Comparison of ENCODE assay signal across 17 cellular contexts in the genomic region with DNA sequence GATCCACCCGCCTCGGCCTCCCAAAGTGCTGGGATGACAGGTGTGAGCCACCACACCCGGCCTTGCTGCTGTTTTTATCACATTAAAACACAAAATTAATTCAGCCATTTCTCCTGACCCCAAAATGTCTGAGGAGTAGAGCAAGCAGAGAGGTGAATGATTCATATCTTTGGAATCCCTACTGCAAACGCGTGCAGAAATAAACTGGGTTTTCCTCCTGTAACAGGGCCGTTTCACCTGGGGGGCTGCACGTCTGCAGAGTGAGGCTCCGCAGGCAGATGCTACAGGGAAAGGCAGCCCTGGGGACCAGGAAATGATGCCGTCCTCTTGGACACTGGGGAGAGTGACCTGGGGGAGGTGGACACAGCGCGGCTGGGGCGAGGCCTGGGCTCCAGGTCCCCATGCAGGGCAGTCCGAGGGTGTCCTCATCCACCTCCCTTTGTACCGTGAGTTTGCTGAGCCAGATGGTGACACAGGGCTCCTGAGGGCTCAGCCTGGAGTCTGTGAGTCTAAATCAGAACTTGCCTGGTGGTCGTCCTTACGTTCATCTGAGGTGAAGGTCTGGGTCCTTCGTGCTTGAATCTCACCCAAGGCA. TPM values are rescaled to one million over a fixed set of nuclear protein-coding genes. Genes with fewer than 3 reads are reported as not detected.
A peak's percentile ranks its signal among the peaks of the same experiment; 100 is the strongest.
DNase-seq lines count a peak whose midpoint lies in the region; ATAC-seq, FAIRE-seq and TF ChIP-seq lines count a peak whose summit lies in the region.
"Had no signal": no experiment of that assay in that cellular context is flagged by ENCODE, and none has a peak within 500 bp of the region (broad histone marks: within the 10 kb centered on the region; RNA-seq: fewer than 3 reads in every experiment).

No MANE protein-coding gene starts in this region.

- peaks cover 7% of the 10 kb centered on the region in 2 donors for H3K27me3 Mint-ChIP-seq in T-cell

- no peaks in the 10 kb centered on the region for H4K20me1 ChIP-seq in HepG2 (ENCODE audit: insufficient read depth, low read length)

- 82% methylated on average over 17 of the region's 17 CpGs for whole genome bisulfite sequencing in right cardiac atrium
- WGBS in HepG2 (ENCODE audit: low lambda C conversion rate) = 44% methylated on average over 9 of the region's 17 CpGs
- 73% methylated on average over 17 of the region's 17 CpGs; no CpG with 5 or more reads in 1 of the 2 donors for WGBS in transverse colon (ENCODE audit: low coverage in 1 of 2), 2 donors

- no peak for FAIRE-seq in HepG2 (lab: Jason Lieb, UNC)
- FAIRE-seq: islet of Langerhans had no signal

- intact Hi-C loops in right cardiac atrium (cut with DNase I) (no loop called here), Right ventricle myocardium inferior (cut with DNase I) (no loop called here), HepG2 (cut with micrococcal nuclease; ENCODE audit: unreplicated experiment) (no loop called here), transverse colon (cut with DNase I; ENCODE audit: low total_unique reads) (no loop called here)

- H3K9me3 ChIP-seq in right cardiac atrium (ENCODE audit: control insufficient read depth, low read length) (no peaks in the 10 kb centered on the region), RWPE2 (ENCODE audit: severe bottlenecking) (no peaks in the 10 kb centered on the region), HepG2 (ENCODE audit: low read length) (no peaks in the 10 kb centered on the region), transverse colon (no peaks in the 10 kb centered on the region)

- in situ Hi-C loops in HepG2 (cut with HindIII; ENCODE audit: extremely low pct_ligation_motif_present, low pct_unique_long_range_greater_than_20kb) (no loop called here), transverse colon (cut with MboI; ENCODE audit: low pct_ligation_motif_present in 1 of 4, low pct_unique_long_range_greater_than_20kb in 1 of 4, low sequenced_read_pairs in 3 of 4) (no loop called here)

- H3K36me3 Mint-ChIP-seq in T-cell = no peaks in the 10 kb centered on the region

- H3K36me3 ChIP-seq in RWPE2 (ENCODE audit: low read depth) (no peaks in the 10 kb centered on the region), HepG2 (replicated peaks in 1 of 2; ENCODE audit: control insufficient read depth in 1 of 2, insufficient read depth in 2 of 2, low read length in 2 of 2) (no peaks in the 10 kb centered on the region), transverse colon (no peaks in the 10 kb centered on the region)

- H2AFZ ChIP-seq in HepG2 (ENCODE audit: low read length) = no peak overlapping the region
- H2AFZ ChIP-seq: parathyroid adenoma had no signal

- TF ChIP-seq POLR2A in HepG2 (IDR thresholded peaks at IDR 0.05; ENCODE audit: insufficient read depth in 1 of 2, low read depth in 2 of 2, low read length in 2 of 2) (no peak), transverse colon (IDR thresholded peaks at IDR 0.05) (no peak)

- no peak for TF ChIP-seq RAD21 in HepG2 (CRISPR knock-in tag; IDR thresholded peaks at IDR 0.05)

- CTCF ChIA-PET in HepG2 (lab: Yijun Ruan, JAX; ENCODE audit: low intra/inter-chr PET ratio, low total read pairs) (no interaction called here), T-cell (lab: Charles Lee) (no interaction called here)

- H3K4me3 ChIP-seq in right cardiac atrium (ENCODE audit: low read length) (no peak overlapping the region), RWPE2 (ENCODE audit: severe bottlenecking) (no peak overlapping the region), HepG2 (replicated peaks in 1 of 3; ENCODE audit: insufficient read depth in 1 of 3, low read depth in 2 of 3, low read length in 3 of 3) (no peak overlapping the region), transverse colon (no peak overlapping the region)
- H3K4me3 ChIP-seq: coronary artery had no signal

- peak in 2 of 3 donors; percentile 28 to 33 for DNase-seq in right cardiac atrium
- no peak for DNase-seq in Right ventricle myocardium inferior (ENCODE audit: missing footprints)
- DNase-seq in RWPE2 (ENCODE audit: low spot score) = peak; percentile 51
- no peak for DNase-seq in HepG2 (ENCODE audit: low spot score)
- no peak for DNase-seq in transverse colon
- no peak for DNase-seq in T-cell
- no peak for DNase-seq in DMS53 treated with DMSO at 0.1 percent for 48 hours (lab: John Stamatoyannopoulos, UW; ENCODE audit: unreplicated experiment)
- DNase-seq: activated CD8-positive, alpha-beta memory T cell treated with anti-CD3 and anti-CD28 coated beads for 24 hours; activated effector memory CD4-positive, alpha-beta T cell treated with Interleukin-2 at 50 U/mL for 16 hours; erythroblast; NCI-H187 treated with DMSO at 0.1 percent for 48 hours; NCI-H510A treated with DMSO at 0.1 percent for 48 hours had no signal

- TF ChIP-seq EP300 in HepG2 (IDR thresholded peaks at IDR 0.05; ENCODE audit: low read depth in 2 of 2, low read length in 2 of 2) = no peak
- TF ChIP-seq EP300 in HepG2 (CRISPR knock-in tag; IDR thresholded peaks at IDR 0.05; ENCODE audit: borderline replicate concordance) = no peak
- no peak for TF ChIP-seq EP300 in transverse colon (IDR thresholded peaks at IDR 0.05; ENCODE audit: low read depth)

- H3K9me3 Mint-ChIP-seq in T-cell = peaks cover 0 to 9% (median 3%) of the 10 kb centered on the region in 3 donors

- POLR2A ChIA-PET in HepG2 (lab: Yijun Ruan, JAX) (no interaction called here), T-cell (lab: Charles Lee) (no interaction called here)

- H3K4me3 Mint-ChIP-seq in T-cell = no peak overlapping the region
- H3K4me3 Mint-ChIP-seq: stimulated activated naive CD8-positive, alpha-beta T cell treated with anti-CD3 and anti-CD28 coated beads, Interleukin-15, Interleukin-2, amounts not matched to agents 100 ng/mL and 50 ng/mL, for 24 hours had no signal

- no peaks in the 10 kb centered on the region for H3K79me2 ChIP-seq in HepG2 (ENCODE audit: insufficient read depth, low read length)
- H3K79me2 ChIP-seq: parathyroid adenoma had no signal

- no peak overlapping the region for H3K4me2 ChIP-seq in HepG2 (ENCODE audit: low read depth, low read length)

- no peak overlapping the region for H3K27ac Mint-ChIP-seq in T-cell
- H3K27ac Mint-ChIP-seq: stimulated activated naive CD8-positive, alpha-beta T cell treated with anti-CD3 and anti-CD28 coated beads, Interleukin-15, Interleukin-2, amounts not matched to agents 100 ng/mL and 50 ng/mL, for 24 hours had no signal

- BruUV-seq in HepG2 (replicated peaks; lab: Mats Ljungman, UMichigan) = no TSS peak

- no peak overlapping the region for H3K27ac ChIP-seq in right cardiac atrium (ENCODE audit: low read length)
- H3K27ac ChIP-seq in RWPE2 (ENCODE audit: poor library complexity, severe bottlenecking) = no peak overlapping the region
- no peak overlapping the region for H3K27ac ChIP-seq in HepG2 (ENCODE audit: extremely low read length, insufficient read depth, low read length)
- no peak overlapping the region for H3K27ac ChIP-seq in transverse colon
- H3K27ac ChIP-seq: coronary artery, parathyroid adenoma had no signal

- no peaks in the 10 kb centered on the region for H3K27me3 ChIP-seq in right cardiac atrium (ENCODE audit: control insufficient read depth, insufficient read depth)
- no peaks in the 10 kb centered on the region for H3K27me3 ChIP-seq in RWPE2 (ENCODE audit: insufficient read depth, poor library complexity, severe bottlenecking)
- peaks cover 10 to 23% of the 10 kb centered on the region in 2 experiments for H3K27me3 ChIP-seq in HepG2 (ENCODE audit: control insufficient read depth in 1 of 2, insufficient read depth in 2 of 2, low read length in 2 of 2)
- H3K27me3 ChIP-seq in transverse colon = peaks cover 7% of the 10 kb centered on the region

- no peaks in the 10 kb centered on the region for H3K4me1 Mint-ChIP-seq in T-cell

- no peak for TF ChIP-seq CTCF in RWPE2 (IDR thresholded peaks at IDR 0.05; ENCODE audit: poor library complexity, severe bottlenecking)
- no peak for TF ChIP-seq CTCF in HepG2 (CRISPR knock-in tag; IDR thresholded peaks at IDR 0.05)
- no peak for TF ChIP-seq CTCF in transverse colon (IDR thresholded peaks at IDR 0.05)

- H3K9ac ChIP-seq in HepG2 (ENCODE audit: insufficient read depth, low read depth, low read length) = no peak overlapping the region
- H3K9ac ChIP-seq: parathyroid adenoma had no signal

- H3K4me1 ChIP-seq in right cardiac atrium (ENCODE audit: control insufficient read depth, insufficient read depth, low read length) (no peaks in the 10 kb centered on the region), RWPE2 (ENCODE audit: insufficient read depth, poor library complexity, severe bottlenecking) (peaks cover 8% of the 10 kb centered on the region), HepG2 (ENCODE audit: insufficient read depth, low read length) (peaks cover 47% of the 10 kb centered on the region), transverse colon (no peaks in the 10 kb centered on the region)

- ATAC-seq in right cardiac atrium (no peak), Right ventricle myocardium inferior (no peak), RWPE2 (ENCODE audit: low read depth) (peak; percentile 38; the same call in 1 of the 3 replicates), HepG2 (no peak), HG02840 (IDR thresholded peaks at IDR 0.05; ENCODE audit: low FRiP score, unreplicated experiment) (no peak), T-cell (replicated peaks in 1 of 4) (no peak)

RNA-seq across cellular contexts. Expression of a gene that starts 41.9 kb away (rescaled TPM):
- total RNA-seq in right cardiac atrium (10 to 100 TPM; 32.2 to 44.3 (median 38.4) TPM), Right ventricle myocardium inferior (37.2 TPM), HepG2 (2016; rRNA removed; fragmentation: Illumina TruSeq; extraction: Trizol) (0.80 and 1.5 TPM in 2 replicates), transverse colon (100 to 1,000 TPM in 2 of 4 donors, 10 to 100 TPM in 2; 60.2 to 123 (median 104) TPM), T-cell (under 1 TPM in 4 of 5 donors, not detected in 1; 0.58 to 0.85 (median 0.74) TPM)
- polyA plus RNA-seq in right cardiac atrium (18.3 TPM), HepG2 (2011; rRNA removed) (2.4 and 3.4 TPM in 2 replicates)
- 1.1 and 1.6 TPM in 2 replicates for total RNA-seq in HepG2 (2016; cell fraction: cytosol; rRNA removed; fragmentation: Illumina TruSeq; extraction: Trizol; ENCODE audit: low read depth)
- 1.0 and 1.8 TPM in 2 replicates for total RNA-seq in HepG2 (2016; cell fraction: insoluble cytoplasmic fraction; rRNA removed; fragmentation: Illumina TruSeq; extraction: Trizol)
- 2.6 and 3.0 TPM in 2 replicates for total RNA-seq in HepG2 (2016; cell fraction: membrane; rRNA removed; fragmentation: Illumina TruSeq; extraction: Trizol)
- total RNA-seq in HepG2 (2016; cell fraction: nucleus; rRNA removed; fragmentation: Illumina TruSeq; extraction: Trizol) = 1.3 and 1.4 TPM in 2 replicates
- polyA plus RNA-seq in HepG2 (2011; cell fraction: cytosol; rRNA removed) = 1.2 and 2.1 TPM in 2 replicates
- polyA plus RNA-seq in HepG2 (2011; cell fraction: nucleus; rRNA removed) = 2.9 and 5.0 TPM in 2 replicates
- 1.2 and 1.3 TPM in 2 replicates for polyA plus RNA-seq in HepG2 (2012)
- 0.57 and 0.60 TPM in 2 replicates for polyA plus RNA-seq in HepG2 (2016; cell fraction: cytosol; fragmentation: Illumina TruSeq; extraction: Trizol; ENCODE audit: low read depth)
- polyA plus RNA-seq in HepG2 (2016; cell fraction: insoluble cytoplasmic fraction; fragmentation: Illumina TruSeq; extraction: Trizol; ENCODE audit: low read depth) = 0.93 and 1.1 TPM in 2 replicates
- polyA plus RNA-seq in HepG2 (2016; cell fraction: membrane; fragmentation: Illumina TruSeq; extraction: Trizol; ENCODE audit: low read depth) = 1.1 TPM in 2 replicates
- polyA plus RNA-seq in HepG2 (2016; cell fraction: nucleus; fragmentation: Illumina TruSeq; extraction: Trizol; ENCODE audit: insufficient read depth, low read depth) = 1.9 TPM in 2 replicates
- 14.6 and 20.5 TPM in 2 replicates for polyA minus RNA-seq in HepG2 (2011; rRNA and poly(A)+ RNA removed; ENCODE audit: low replicate concordance)
- 4.8 and 15.5 TPM in 2 replicates for polyA minus RNA-seq in HepG2 (2011; cell fraction: cytosol; rRNA and poly(A)+ RNA removed)
- 2.3 and 2.4 TPM in 2 replicates for polyA minus RNA-seq in HepG2 (2011; cell fraction: nucleus; rRNA and poly(A)+ RNA removed)

Comparison
In these comparisons a context has a peak if more than half of its experiments do, and no peak if none do; other contexts are left out.
1. DNase-seq: peak in right cardiac atrium (2 of 3) and RWPE2 (single experiment); none in Right ventricle myocardium inferior (single experiment), HepG2 (single experiment), transverse colon (single experiment), T-cell (0 of 34) and DMS53 treated with DMSO at 0.1 percent for 48 hours (single experiment).